8 cellular contexts compared by ENCODE assay signal in genomic region chr4:133146574-133147198, GRCh38. TPM values are rescaled to one million over a fixed set of nuclear protein-coding genes. Genes with fewer than 3 reads are reported as not detected.
DNase-seq lines count a peak whose midpoint lies in the region; ATAC-seq and TF ChIP-seq lines count a peak whose summit lies in the region.

No MANE protein-coding gene starts in this region.

- peak; percentile 92 for TF ChIP-seq CTCF in LNCAP (IDR thresholded peaks at IDR 0.05)

- H3K36me3 ChIP-seq in adipocyte (ENCODE audit: control insufficient read depth, insufficient read depth, low read length, severe bottlenecking) = no peaks in the 10 kb centered on the region
- H3K36me3 ChIP-seq in skeletal muscle satellite cell (ENCODE audit: insufficient read depth, low read length) = no peaks in the 10 kb centered on the region

- peaks cover 37% of the 10 kb centered on the region for H3K4me1 ChIP-seq in adipocyte (ENCODE audit: control insufficient read depth, insufficient read depth, low read length)
- H3K4me1 ChIP-seq in skeletal muscle satellite cell (ENCODE audit: control insufficient read depth, insufficient read depth, low read length) = peaks cover 21% of the 10 kb centered on the region

- peak overlapping the region; percentile 83 for H3K4me2 ChIP-seq in skeletal muscle satellite cell (ENCODE audit: low read length)

- H3K27me3 ChIP-seq in adipocyte (replicated peaks; ENCODE audit: control insufficient read depth, insufficient read depth, low read length) (peaks cover 72% of the 10 kb centered on the region), skeletal muscle satellite cell (ENCODE audit: control insufficient read depth, insufficient read depth, low read length) (peaks cover 33% of the 10 kb centered on the region)

- DNase-seq in D341Med (ENCODE audit: low spot score) (peak; percentile 67), adipocyte (ENCODE audit: low read depth) (peak; percentile 90), hepatic stellate cell (ENCODE audit: low spot score) (peak; percentile 52), cerebellar nuclear complex (lab: John Stamatoyannopoulos, UW) (no peak), NCI-H1048 (lab: John Stamatoyannopoulos, UW) (no peak)

- H3K9me3 ChIP-seq in adipocyte (ENCODE audit: control insufficient read depth, low read length) (no peaks in the 10 kb centered on the region), skeletal muscle satellite cell (replicated peaks; ENCODE audit: low read length) (no peaks in the 10 kb centered on the region)

- H3K4me3 ChIP-seq in adipocyte (ENCODE audit: low read length) (peak overlapping the region; percentile 81), skeletal muscle satellite cell (ENCODE audit: low read length) (peak overlapping the region; percentile 70)

- H3K9ac ChIP-seq in adipocyte (ENCODE audit: low read length) (no peak overlapping the region), skeletal muscle satellite cell (ENCODE audit: low read depth, low read length) (no peak overlapping the region)

- peak; percentile 50 for ATAC-seq in GM19397 (IDR thresholded peaks at IDR 0.05; ENCODE audit: unreplicated experiment)

RNA-seq across cellular contexts. Expression of gene PCDH10, which starts 2.4 kb away (rescaled TPM):
- total RNA-seq in skeletal muscle satellite cell (2012; rRNA removed) = under 0.01 TPM in 1 of 2 replicates, not detected in the other

Comparison
In these comparisons a context has a peak if more than half of its experiments do, and no peak if none do; other contexts are left out.
1. DNase-seq: peak in D341Med (single experiment), adipocyte (single experiment) and hepatic stellate cell (single experiment); none in cerebellar nuclear complex (0 of 2) and NCI-H1048 (single experiment).